In genomic region chr22:26751217-26751616, GRCh38 we compare ENCODE assay signal across 14 cellular contexts.
A peak's percentile ranks its signal among the peaks of the same experiment; 100 is the strongest.
DNase-seq lines count a peak whose midpoint lies in the region; ATAC-seq and TF ChIP-seq lines count a peak whose summit lies in the region.
"Had no signal": no experiment of that assay in that cellular context is flagged by ENCODE, and none has a peak within 500 bp of the region (broad histone marks: within the 10 kb centered on the region; RNA-seq: fewer than 3 reads in every experiment).

No MANE protein-coding gene starts in this region.

- in situ Hi-C loops in Caki2 (cut with HindIII; ENCODE audit: low pct_unique_long_range_greater_than_20kb, low sequenced_read_pairs): no loop called here

- no peak for ATAC-seq in GM19023 (IDR thresholded peaks at IDR 0.05; ENCODE audit: unreplicated experiment)
- ATAC-seq: PC-3 had no signal

- no peak for TF ChIP-seq CTCF in NB4 (IDR thresholded peaks at IDR 0.05; ENCODE audit: low read depth, low read length)

- no peak for TF ChIP-seq POLR2A in NB4 (IDR thresholded peaks at IDR 0.05; ENCODE audit: extremely low read depth, insufficient read length)

- H3K4me3 ChIP-seq in NB4 (ENCODE audit: low read depth, low read length): no peak overlapping the region
- H3K4me3 ChIP-seq: ascending aorta, right atrium auricular region, upper lobe of left lung had no signal

- DNase-seq in Caki2 (ENCODE audit: low read depth) (peak; percentile 73), NB4 (ENCODE audit: low read depth) (peak; percentile 15), ecto neural progenitor cell (ENCODE audit: low spot score) (peak; percentile 89), medulla oblongata (ENCODE audit: extremely low spot score) (peak; percentile 70), T-helper 9 cell (no peak), superior temporal gyrus (ENCODE audit: extremely low spot score) (no peak)
- no peak for DNase-seq in activated CD4-positive, alpha-beta T cell treated with anti-CD3 and anti-CD28 coated beads, Interleukin-2, amount 50 U/mL, for 1 hour
- DNase-seq: erythroblast, MM.1S, PC-3, upper lobe of left lung had no signal

Comparison
In these comparisons a context has a peak if more than half of its experiments do, and no peak if none do; other contexts are left out.
1. DNase-seq: peak in Caki2 (single experiment), NB4 (single experiment), ecto neural progenitor cell (single experiment) and medulla oblongata (single experiment); none in T-helper 9 cell (single experiment), activated CD4-positive, alpha-beta T cell treated with anti-CD3 and anti-CD28 coated beads, Interleukin-2, amount 50 U/mL, for 1 hour (single experiment) and superior temporal gyrus (single experiment).